27 cellular contexts compared by ENCODE assay signal in genomic region chr7:73824986-73825385, GRCh38. TPM values are rescaled to one million over a fixed set of nuclear protein-coding genes. Genes with fewer than 3 reads are reported as not detected.
DNase-seq lines count a peak whose midpoint lies in the region; ATAC-seq, FAIRE-seq and TF ChIP-seq lines count a peak whose summit lies in the region.
"Had no signal": no experiment of that assay in that cellular context is flagged by ENCODE, and none has a peak within 500 bp of the region (broad histone marks: within the 10 kb centered on the region; RNA-seq: fewer than 3 reads in every experiment).

No MANE protein-coding gene starts in this region.

- CTCF ChIA-PET in HEK293 (lab: Yijun Ruan, JAX): interaction anchor here (0.9 to 3.5 kb wide), 3 partner anchors 13 to 31 kb away, joined by 5 to 29 read pairs (median 11); no protein-coding TSS in a partner anchor

- H3K4me1 ChIP-seq in HEK293 (ENCODE audit: control insufficient read depth, insufficient read depth, low read length) (peaks cover 11% of the 10 kb centered on the region), astrocyte (ENCODE audit: insufficient read depth, low read length) (peaks cover 19% of the 10 kb centered on the region), pancreas (peaks cover 25 to 47% (median 32%) of the 10 kb centered on the region in 3 donors)

- H3K9me3 ChIP-seq in HEK293 (ENCODE audit: control insufficient read depth, insufficient read depth, low read depth, low read length) (no peaks in the 10 kb centered on the region), astrocyte (ENCODE audit: insufficient read depth, low read depth, low read length) (no peaks in the 10 kb centered on the region), pancreas (no peaks in the 10 kb centered on the region)
- H3K9me3 ChIP-seq: adrenal gland; BLaER1 treated with 17β-estradiol and CSF1 and Interleukin-3, amounts not matched to agents 10 nM and 100 nM had no signal

- TF ChIP-seq CTCF in CD14-positive monocyte (IDR thresholded peaks at IDR 0.05) (no peak), HEK293 (tag by site-specific recombination; IDR thresholded peaks at IDR 0.05) (no peak), astrocyte (IDR thresholded peaks at IDR 0.05; ENCODE audit: insufficient read depth, low read depth, low read length) (no peak), pancreas (IDR thresholded peaks at IDR 0.05) (no peak)

- no peaks in the 10 kb centered on the region for H3K27me3 ChIP-seq in astrocyte (ENCODE audit: insufficient read depth, low read length)
- H3K27me3 ChIP-seq in pancreas: no peaks in the 10 kb centered on the region
- H3K27me3 ChIP-seq: adrenal gland; BLaER1 treated with 17β-estradiol and CSF1 and Interleukin-3, amounts not matched to agents 10 nM and 100 nM had no signal

- POLR2A ChIA-PET in HEK293 (lab: Yijun Ruan, JAX): interaction anchor here (0.6 to 1.5 kb wide), 2 partner anchors 18 to 282 kb away, joined by 3 to 4 read pairs; partner anchors contain the start of gene METTL27

- H3K4me3 Mint-ChIP-seq in CD14-positive monocyte (peak overlapping the region; percentile 45 to 48), astrocyte (ENCODE audit: unreplicated experiment) (no peak overlapping the region)
- H3K4me3 Mint-ChIP-seq: activated CD4-positive, alpha-beta T cell treated with anti-CD3 and anti-CD28 coated beads, Interleukin-2, amount 10 ng/mL, durations not matched to agents 7 days and 5 days; activated naive CD4-positive, alpha-beta T cell treated with anti-CD3 and anti-CD28 coated beads for 36 hours; activated T-helper 1 cell treated with anti-CD3 and anti-CD28 coated beads, Interleukin-12 subunit alpha, Interleukin-12 subunit beta, Interleukin-2, Interleukin-4 antibody, amounts not matched to agents 30 ng/mL and 10 ng/mL and 1 ng/mL, durations not matched to agents 14 hours and 24 hours and 36 hours; naive thymus-derived CD8-positive, alpha-beta T cell; type B pancreatic cell had no signal

- DNase-seq in CD14-positive monocyte (ENCODE audit: low spot score) (no peak), astrocyte (ENCODE audit: low read depth) (no peak), pancreas (peak in 5 of 6 donors; percentile 40 to 80 (median 73)), Ammon's horn (ENCODE audit: low spot score) (no peak), GM03348 (ENCODE audit: low spot score) (no peak), SW480 (ENCODE audit: low spot score) (no peak)
- DNase-seq: activated CD4-positive, alpha-beta T cell treated with anti-CD3 and anti-CD28 coated beads, Interleukin-2, amount 10 ng/mL, durations not matched to agents 7 days and 5 days; activated naive CD4-positive, alpha-beta T cell treated with anti-CD3 and anti-CD28 coated beads for 36 hours; midbrain; naive thymus-derived CD8-positive, alpha-beta T cell; NCI-H1417; NCI-H2081 treated with DMSO at 0.1 percent for 48 hours; SHP77; WERI-Rb-1 had no signal

- H3K36me3 ChIP-seq in HEK293 (ENCODE audit: control insufficient read depth in 2 of 2, insufficient read depth in 1 of 2, low read length in 2 of 2): no peaks in the 10 kb centered on the region
- H3K36me3 ChIP-seq in astrocyte (ENCODE audit: insufficient read depth, low read length): no peaks in the 10 kb centered on the region
- H3K36me3 ChIP-seq in pancreas: no peaks in the 10 kb centered on the region
- H3K36me3 ChIP-seq: adrenal gland; BLaER1 treated with 17β-estradiol and CSF1 and Interleukin-3, amounts not matched to agents 10 nM and 100 nM; WERI-Rb-1 had no signal

- H3K9me3 Mint-ChIP-seq in CD14-positive monocyte (no peaks in the 10 kb centered on the region), astrocyte (ENCODE audit: unreplicated experiment) (no peaks in the 10 kb centered on the region)
- H3K9me3 Mint-ChIP-seq: activated CD4-positive, alpha-beta T cell treated with anti-CD3 and anti-CD28 coated beads, Interleukin-2, amount 10 ng/mL, durations not matched to agents 7 days and 5 days; activated naive CD4-positive, alpha-beta T cell treated with anti-CD3 and anti-CD28 coated beads for 36 hours; activated T-helper 1 cell treated with anti-CD3 and anti-CD28 coated beads, Interleukin-12 subunit alpha, Interleukin-12 subunit beta, Interleukin-2, Interleukin-4 antibody, amounts not matched to agents 30 ng/mL and 10 ng/mL and 1 ng/mL, durations not matched to agents 14 hours and 24 hours and 36 hours; naive thymus-derived CD8-positive, alpha-beta T cell; type B pancreatic cell had no signal

- FAIRE-seq in astrocyte (lab: Jason Lieb, UNC): no peak
- no peak for FAIRE-seq in pancreas (lab: Jason Lieb, UNC)

- no peak overlapping the region for H3K27ac Mint-ChIP-seq in CD14-positive monocyte
- H3K27ac Mint-ChIP-seq in astrocyte (ENCODE audit: unreplicated experiment): peak overlapping the region; percentile 47
- H3K27ac Mint-ChIP-seq: activated CD4-positive, alpha-beta T cell treated with anti-CD3 and anti-CD28 coated beads, Interleukin-2, amount 10 ng/mL, durations not matched to agents 7 days and 5 days; activated naive CD4-positive, alpha-beta T cell treated with anti-CD3 and anti-CD28 coated beads for 36 hours; activated T-helper 1 cell treated with anti-CD3 and anti-CD28 coated beads, Interleukin-12 subunit alpha, Interleukin-12 subunit beta, Interleukin-2, Interleukin-4 antibody, amounts not matched to agents 30 ng/mL and 10 ng/mL and 1 ng/mL, durations not matched to agents 14 hours and 24 hours and 36 hours; type B pancreatic cell had no signal

- H3K27ac ChIP-seq in HEK293 (ENCODE audit: extremely low read depth, low read depth, low read length): no peak overlapping the region
- no peak overlapping the region for H3K27ac ChIP-seq in astrocyte (ENCODE audit: low read depth, low read length)
- peak overlapping the region in 2 of 4 donors; percentile 98 for H3K27ac ChIP-seq in pancreas
- H3K27ac ChIP-seq: adrenal gland, WERI-Rb-1 had no signal

- no peaks in the 10 kb centered on the region for H3K79me2 ChIP-seq in astrocyte (ENCODE audit: insufficient read depth, low read length)

- H3K27me3 Mint-ChIP-seq in CD14-positive monocyte (ENCODE audit: low read depth in 3 of 3) (peaks cover 31 to 47% (median 33%) of the 10 kb centered on the region in 3 donors), astrocyte (ENCODE audit: low read depth, unreplicated experiment) (no peaks in the 10 kb centered on the region)
- H3K27me3 Mint-ChIP-seq: type B pancreatic cell had no signal

- H3K4me1 Mint-ChIP-seq in CD14-positive monocyte (peaks cover 33% of the 10 kb centered on the region), astrocyte (ENCODE audit: low read depth, unreplicated experiment) (peaks cover 22% of the 10 kb centered on the region)

- 32 to 53% methylated on average over 9 of the region's 9 CpGs for WGBS in pancreas, 2 donors

- H3K9ac ChIP-seq in astrocyte (ENCODE audit: low read length): no peak overlapping the region

- H3K36me3 Mint-ChIP-seq in CD14-positive monocyte (peaks cover 0 to 2% of the 10 kb centered on the region in 2 donors), astrocyte (ENCODE audit: low read depth, unreplicated experiment) (no peaks in the 10 kb centered on the region)
- H3K36me3 Mint-ChIP-seq: naive thymus-derived CD8-positive, alpha-beta T cell; type B pancreatic cell had no signal

- H3K4me2 ChIP-seq in astrocyte (ENCODE audit: low read length): no peak overlapping the region

- ATAC-seq in pancreas (peak in 2 of 4 donors; percentile 3 to 12), HG02571 (IDR thresholded peaks at IDR 0.05; ENCODE audit: unreplicated experiment) (no peak)
- ATAC-seq: naive thymus-derived CD8-positive, alpha-beta T cell had no signal

- no peak overlapping the region for H2AFZ ChIP-seq in astrocyte (ENCODE audit: low read depth, low read length)

- H4K20me1 ChIP-seq in astrocyte (ENCODE audit: insufficient read depth, low read length): no peaks in the 10 kb centered on the region
- H4K20me1 ChIP-seq: BLaER1 treated with 17β-estradiol and CSF1 and Interleukin-3, amounts not matched to agents 10 nM and 100 nM had no signal

- H3K4me3 ChIP-seq in HEK293 (ENCODE audit: low read depth, low read length) (no peak overlapping the region), astrocyte (ENCODE audit: insufficient read depth, low read depth, low read length) (no peak overlapping the region), pancreas (no peak overlapping the region)
- H3K4me3 ChIP-seq: adrenal gland; BLaER1 treated with 17β-estradiol and CSF1 and Interleukin-3, amounts not matched to agents 10 nM and 100 nM had no signal

- intact Hi-C loops in CD14-positive monocyte (cut with micrococcal nuclease) (loop anchor here in 1 of 2 donors (5.0 to 10.0 kb wide), 2 partner anchors 37 to 50 kb away; partner anchors contain the start of genes CLDN3 and TMEM270), pancreas (cut with DNase I) (no loop called here)

TF ChIP-seq in HEK293, 187 proteins besides CTCF, POLR2A, EP300 and RAD21 (continues in another document):
- no peak for TF ChIP-seq BCL11A (tag by site-specific recombination; IDR thresholded peaks at IDR 0.05; ENCODE audit: low read depth)
- TF ChIP-seq ZNF155 (tag by site-specific recombination; IDR thresholded peaks at IDR 0.05): no peak
- TF ChIP-seq ZNF501 (tag by site-specific recombination; IDR thresholded peaks at IDR 0.05): no peak
- TF ChIP-seq ZNF48 (tag by site-specific recombination; IDR thresholded peaks at IDR 0.05): no peak
- no peak for TF ChIP-seq ZNF274 (IDR thresholded peaks at IDR 0.05; ENCODE audit: low read length)
- TF ChIP-seq ZNF274 (tag by site-specific recombination; IDR thresholded peaks at IDR 0.05; ENCODE audit: borderline replicate concordance): no peak
- peak; percentile 59 for TF ChIP-seq EGR2 (tag by site-specific recombination; IDR thresholded peaks at IDR 0.05; ENCODE audit: low read depth)

RNA-seq across cellular contexts. Expression of gene CLDN4, which starts 5.8 kb away (rescaled TPM):
- polyA plus RNA-seq in CD14-positive monocyte (not detected), pancreas (10 to 100 TPM; 73.1 to 75.2 TPM)
- total RNA-seq in astrocyte (13.7 and 32.5 TPM in 2 replicates), pancreas (100 to 1,000 TPM in 2 of 6 donors, 10 to 100 TPM in 4; 47.8 to 150 (median 65.1) TPM)
- total RNA-seq: activated T-helper 1 cell treated with anti-CD3 and anti-CD28 coated beads, Interleukin-12 subunit alpha, Interleukin-12 subunit beta, Interleukin-2, Interleukin-4 antibody, amounts not matched to agents 30 ng/mL and 10 ng/mL and 1 ng/mL, durations not matched to agents 14 hours and 24 hours and 36 hours had no signal

RNA-seq across cellular contexts. Expression of gene METTL27, which starts 17.3 kb away (rescaled TPM):
- polyA plus RNA-seq in CD14-positive monocyte (1 to 10 TPM; 1.2 to 2.1 TPM), pancreas (1 to 10 TPM; 5.6 to 6.6 TPM)
- total RNA-seq in astrocyte (2.1 and 2.5 TPM in 2 replicates), pancreas (10 to 100 TPM in 1 of 6 donors, 1 to 10 TPM in 5; 3.0 to 11.2 (median 4.7) TPM)

RNA-seq across cellular contexts. Expression of gene TMEM270, which starts 36.0 kb away (rescaled TPM):
- polyA plus RNA-seq in CD14-positive monocyte (not detected), pancreas (under 1 TPM in 1 of 2 donors, not detected in 1; 0.31 TPM)
- total RNA-seq in astrocyte (not detected in 2 replicates), pancreas (under 1 TPM in 1 of 6 donors, not detected in 5; 0.25 TPM)
- total RNA-seq: activated CD4-positive, alpha-beta T cell treated with anti-CD3 and anti-CD28 coated beads, Interleukin-2, amount 10 ng/mL, durations not matched to agents 7 days and 5 days; activated naive CD4-positive, alpha-beta T cell treated with anti-CD3 and anti-CD28 coated beads for 36 hours; activated T-helper 1 cell treated with anti-CD3 and anti-CD28 coated beads, Interleukin-12 subunit alpha, Interleukin-12 subunit beta, Interleukin-2, Interleukin-4 antibody, amounts not matched to agents 30 ng/mL and 10 ng/mL and 1 ng/mL, durations not matched to agents 14 hours and 24 hours and 36 hours; adrenal gland; epithelial cell of proximal tubule; lower leg skin; naive thymus-derived CD8-positive, alpha-beta T cell; NCI-H460; OCI-LY7; osteocyte had no signal
- polyA plus RNA-seq: AG04450; naive thymus-derived CD8-positive, alpha-beta T cell had no signal

RNA-seq across cellular contexts. Expression of gene CLDN3, which starts 54.9 kb away (rescaled TPM):
- polyA plus RNA-seq in CD14-positive monocyte (not detected), pancreas (100 to 1,000 TPM; 110 to 122 TPM)
- total RNA-seq in astrocyte (0.68 TPM in 1 of 2 replicates, not detected in the other), pancreas (10 to 100 TPM; 42.9 to 62.0 (median 48.3) TPM)
- total RNA-seq: activated CD4-positive, alpha-beta T cell treated with anti-CD3 and anti-CD28 coated beads, Interleukin-2, amount 10 ng/mL, durations not matched to agents 7 days and 5 days; activated naive CD4-positive, alpha-beta T cell treated with anti-CD3 and anti-CD28 coated beads for 36 hours; activated T-helper 1 cell treated with anti-CD3 and anti-CD28 coated beads, Interleukin-12 subunit alpha, Interleukin-12 subunit beta, Interleukin-2, Interleukin-4 antibody, amounts not matched to agents 30 ng/mL and 10 ng/mL and 1 ng/mL, durations not matched to agents 14 hours and 24 hours and 36 hours; M059J; naive thymus-derived CD8-positive, alpha-beta T cell; OCI-LY7; osteocyte had no signal
- polyA plus RNA-seq: AG04450; naive thymus-derived CD8-positive, alpha-beta T cell had no signal

Comparison
In these comparisons a context has a peak if more than half of its experiments do, and no peak if none do; other contexts are left out.
1. DNase-seq: peak in pancreas (5 of 6); none in CD14-positive monocyte (single experiment), astrocyte (single experiment), Ammon's horn (single experiment), GM03348 (single experiment) and SW480 (single experiment).